10 cellular contexts compared by ENCODE assay signal in the genomic region with DNA sequence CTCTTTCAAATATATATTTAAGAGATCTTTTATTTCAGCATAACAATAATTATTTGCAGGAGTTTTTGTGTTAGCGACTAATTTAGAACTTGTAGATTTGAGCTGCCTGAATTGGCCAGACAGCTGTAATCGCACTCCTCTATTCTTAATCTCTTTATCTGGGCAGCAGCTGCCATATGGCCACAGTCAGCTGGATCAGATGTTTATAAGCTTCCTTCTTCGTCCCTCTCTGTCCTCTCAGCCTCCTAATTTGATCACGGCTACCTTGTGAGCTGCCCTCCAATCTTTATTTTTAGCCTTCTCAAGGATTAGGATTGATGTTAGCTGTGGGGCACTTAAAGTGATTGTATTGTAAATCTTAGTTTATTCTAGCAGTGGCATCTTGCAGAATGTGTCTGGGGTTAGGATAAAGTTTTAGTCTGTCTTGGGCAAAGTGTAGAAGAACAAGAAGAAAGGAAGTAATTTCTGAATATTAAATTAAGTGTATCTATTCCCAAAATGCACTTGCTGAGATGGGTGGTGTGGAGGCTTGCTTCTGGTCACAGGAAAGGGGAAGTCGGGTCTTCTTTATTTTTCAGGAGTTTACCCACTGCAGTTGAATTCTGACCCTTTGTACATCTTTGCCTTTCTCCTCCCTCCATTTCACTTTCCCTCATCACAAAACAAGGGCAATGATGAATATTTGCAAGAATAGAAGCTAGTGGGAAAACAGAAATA. TPM values are rescaled to one million over a fixed set of nuclear protein-coding genes. Genes with fewer than 3 reads are reported as not detected.
DNase-seq lines count a peak whose midpoint lies in the region; ATAC-seq and TF ChIP-seq lines count a peak whose summit lies in the region.
"Had no signal": no experiment of that assay in that cellular context is flagged by ENCODE, and none has a peak within 500 bp of the region (broad histone marks: within the 10 kb centered on the region; RNA-seq: fewer than 3 reads in every experiment).

No MANE protein-coding gene starts in this region.

- H3K27ac Mint-ChIP-seq in glutamatergic neuron (ENCODE audit: unreplicated experiment) (no peak overlapping the region), CD14-positive monocyte (no peak overlapping the region)

- H3K27ac ChIP-seq in PC-9 (no peak overlapping the region), tibial artery (peak overlapping the region; percentile 70 to 74), lower lobe of right lung (no peak overlapping the region)

- peaks cover 28% of the 10 kb centered on the region for H3K4me1 ChIP-seq in PC-9 (replicated peaks; ENCODE audit: insufficient read depth)
- peaks cover 0 to 49% (median 2%) of the 10 kb centered on the region in 4 donors for H3K4me1 ChIP-seq in tibial artery
- H3K4me1 ChIP-seq in lower lobe of right lung, result peaks cover 30% of the 10 kb centered on the region

- H3K79me2 ChIP-seq in PC-9 (ENCODE audit: low read depth), result peaks cover 65% of the 10 kb centered on the region

- no TSS peak for BruUV-seq in PC-9 (replicated peaks; lab: Mats Ljungman, UMichigan)

- H3K4me1 Mint-ChIP-seq in glutamatergic neuron (ENCODE audit: low read depth, unreplicated experiment) (peaks cover 6% of the 10 kb centered on the region), CD14-positive monocyte (peaks cover 5% of the 10 kb centered on the region)

- H3K4me2 ChIP-seq in PC-9, result peak overlapping the region; percentile 91

- H3K27me3 ChIP-seq in PC-9 (ENCODE audit: insufficient read depth, low read depth) (no peaks in the 10 kb centered on the region), tibial artery (no peaks in the 10 kb centered on the region), lower lobe of right lung (ENCODE audit: low read depth) (no peaks in the 10 kb centered on the region)

- DNase-seq in NCI-H510A treated with DMSO at 0.1 percent for 48 hours (lab: John Stamatoyannopoulos, UW) (peak; percentile 18), NCI-H510A (lab: John Stamatoyannopoulos, UW) (no peak), PC-9 (no peak), glutamatergic neuron (peak; percentile 60), tibial artery (no peak), lower lobe of right lung (no peak), CD14-positive monocyte (ENCODE audit: low spot score) (no peak), kidney glomerular epithelial cell (lab: John Stamatoyannopoulos, UW) (no peak)
- DNase-seq: activated CD8-positive, alpha-beta memory T cell treated with anti-CD3 and anti-CD28 coated beads for 24 hours had no signal

- H3K36me3 ChIP-seq in PC-9 (ENCODE audit: low read depth) (peaks cover 24% of the 10 kb centered on the region), tibial artery (peaks cover 7 to 23% (median 12%) of the 10 kb centered on the region in 3 donors), lower lobe of right lung (peaks cover 21% of the 10 kb centered on the region)

- H3K9me3 ChIP-seq in PC-9 (ENCODE audit: insufficient read depth, low read depth) (no peaks in the 10 kb centered on the region), tibial artery (no peaks in the 10 kb centered on the region), lower lobe of right lung (no peaks in the 10 kb centered on the region)

- POLR2A ChIA-PET in PC-9 (lab: Charles Lee; ENCODE audit: unreplicated experiment), result interaction anchor here (0.6 to 0.7 kb wide), 2 partner anchors 93 to 145 kb away, joined by 5 to 8 read pairs; no protein-coding TSS in a partner anchor

- H3K4me3 Mint-ChIP-seq in glutamatergic neuron (ENCODE audit: unreplicated experiment) (no peak overlapping the region), CD14-positive monocyte (no peak overlapping the region)
- H3K4me3 Mint-ChIP-seq: dendritic cell treated with granulocyte-macrophage colony-stimulating factor and Interleukin-4, amounts not matched to agents 40 ng/mL and 50 ng/mL, for 4 days had no signal

- H3K27me3 Mint-ChIP-seq in glutamatergic neuron (ENCODE audit: unreplicated experiment), result peaks cover 4% of the 10 kb centered on the region
- H3K27me3 Mint-ChIP-seq in CD14-positive monocyte (ENCODE audit: low read depth in 3 of 3), result peaks cover 0 to 2% (median 0%) of the 10 kb centered on the region in 3 donors
- H3K27me3 Mint-ChIP-seq: dendritic cell treated with granulocyte-macrophage colony-stimulating factor and Interleukin-4, amounts not matched to agents 40 ng/mL and 50 ng/mL, for 4 days had no signal

- H3K36me3 Mint-ChIP-seq in glutamatergic neuron (ENCODE audit: unreplicated experiment) (peaks cover 11% of the 10 kb centered on the region), CD14-positive monocyte (peaks cover 8 to 12% of the 10 kb centered on the region in 2 donors)

- CTCF ChIA-PET in PC-9 (lab: Charles Lee), result no interaction called here

- peaks cover 13% of the 10 kb centered on the region for H3F3A ChIP-seq in PC-9 (ENCODE audit: insufficient read depth, low read depth)

- H4K20me1 ChIP-seq in PC-9 (ENCODE audit: insufficient read depth), result peaks cover 7% of the 10 kb centered on the region; the same call in 1 of the 2 replicates

- H3K4me3 ChIP-seq in PC-9 (peak overlapping the region; percentile 99; the same call in 1 of the 2 replicates), tibial artery (peak overlapping the region in 1 of 2 donors; percentile 5), lower lobe of right lung (no peak overlapping the region)

- H3K9me3 Mint-ChIP-seq in glutamatergic neuron (ENCODE audit: unreplicated experiment), result peaks cover 8% of the 10 kb centered on the region
- H3K9me3 Mint-ChIP-seq in CD14-positive monocyte, result no peaks in the 10 kb centered on the region
- H3K9me3 Mint-ChIP-seq: dendritic cell treated with granulocyte-macrophage colony-stimulating factor and Interleukin-4, amounts not matched to agents 40 ng/mL and 50 ng/mL, for 4 days had no signal

- no peak for TF ChIP-seq CTCF in PC-9 (conservative IDR thresholded peaks at IDR 0.05)
- TF ChIP-seq CTCF in glutamatergic neuron (IDR thresholded peaks at IDR 0.05; ENCODE audit: partially characterized antibody, unreplicated experiment), result no peak
- no peak for TF ChIP-seq CTCF in tibial artery (IDR thresholded peaks at IDR 0.05)
- no peak for TF ChIP-seq CTCF in lower lobe of right lung (IDR thresholded peaks at IDR 0.05)
- TF ChIP-seq CTCF in CD14-positive monocyte (IDR thresholded peaks at IDR 0.05), result no peak

- H3K9me2 ChIP-seq in PC-9 (ENCODE audit: insufficient read depth), result no peaks in the 10 kb centered on the region

- intact Hi-C loops in PC-9 (cut with micrococcal nuclease; ENCODE audit: unreplicated experiment) (no loop called here), tibial artery (cut with DNase I; ENCODE audit: low total_unique reads) (loop anchor here (10.0 kb wide), 1 partner anchor 223 kb away; no protein-coding TSS in a partner anchor), lower lobe of right lung (cut with DNase I) (no loop called here), CD14-positive monocyte (cut with micrococcal nuclease) (loop anchor here (5.0 to 10.0 kb wide), 4 partner anchors 85 to 593 kb away; no protein-coding TSS in a partner anchor)

- no peak overlapping the region for H2AFZ ChIP-seq in PC-9

- ATAC-seq in lower lobe of right lung, result no peak

RNA-seq across cellular contexts. Expression of a gene that starts 1.1 kb away (rescaled TPM):
- 16.3 and 20.7 TPM in 2 replicates for total RNA-seq in PC-9 (2021)
- 213 TPM for total RNA-seq in glutamatergic neuron (ENCODE audit: unreplicated experiment)
- total RNA-seq in lower lobe of right lung, result 21.3 TPM
- 1 to 10 TPM; 3.0 to 3.6 TPM for polyA plus RNA-seq in CD14-positive monocyte

Comparison
In these comparisons a context has a peak if more than half of its experiments do, and no peak if none do; other contexts are left out.
1. DNase-seq: peak in NCI-H510A treated with DMSO at 0.1 percent for 48 hours (single experiment) and glutamatergic neuron (single experiment); none in NCI-H510A (single experiment), PC-9 (0 of 2), tibial artery (0 of 2), lower lobe of right lung (single experiment), CD14-positive monocyte (single experiment) and kidney glomerular epithelial cell (single experiment).
2. H3K27ac ChIP-seq: peak in tibial artery (2 of 2); none in PC-9 (single experiment) and lower lobe of right lung (single experiment).
3. intact Hi-C loops: an anchor here in tibial artery (10.0 kb wide) and CD14-positive monocyte (5.0 to 10.0 kb wide); none called in PC-9 and lower lobe of right lung.